In genomic region chr2:235934059-235934896, GRCh38 we compare ENCODE assay signal across 17 cellular contexts.
DNase-seq lines count a peak whose midpoint lies in the region; ATAC-seq and TF ChIP-seq lines count a peak whose summit lies in the region.
"Had no signal": no experiment of that assay in that cellular context is flagged by ENCODE, and none has a peak within 500 bp of the region (broad histone marks: within the 10 kb centered on the region; RNA-seq: fewer than 3 reads in every experiment).

No MANE protein-coding gene starts in this region.

- H4K5ac ChIP-seq in H9 (ENCODE audit: insufficient read length, low read depth, low read length): no peak overlapping the region

- H3K36me3 ChIP-seq in smooth muscle cell (ENCODE audit: low read depth): no peaks in the 10 kb centered on the region
- H3K36me3 ChIP-seq in A673 (ENCODE audit: insufficient read depth, low read length, poor library complexity, severe bottlenecking): peaks cover 3% of the 10 kb centered on the region

- H3K79me2 ChIP-seq in H9 (ENCODE audit: insufficient read depth, low read length) (no peaks in the 10 kb centered on the region), smooth muscle cell (ENCODE audit: low read depth) (no peaks in the 10 kb centered on the region)

- DNase-seq in H9: peak; percentile 16
- peak; percentile 7 for DNase-seq in amniotic epithelial cell (ENCODE audit: low read depth)
- peak; percentile 8 for DNase-seq in iris pigment epithelial cell (ENCODE audit: low read depth)
- DNase-seq in smooth muscle cell (lab: John Stamatoyannopoulos, UW; ENCODE audit: unreplicated experiment): no peak
- DNase-seq in A673 (ENCODE audit: low spot score): no peak
- DNase-seq: CD8-positive, alpha-beta T cell; DND-41; GDM1; GM23248; KG1; NCI-H1092; NCI-H2081 treated with DMSO at 0.1 percent for 48 hours; NCI-H446; NK-92 treated with Interleukin-12 subunit alpha and Interleukin-12 subunit beta, amount 100 ng/mL, for 24 hours; SHP77 treated with DMSO at 0.1 percent for 48 hours had no signal

- no peak overlapping the region for H3K23ac ChIP-seq in H9 (ENCODE audit: insufficient read length, low read depth, low read length)

- ATAC-seq in GM21619 (IDR thresholded peaks at IDR 0.05; ENCODE audit: unreplicated experiment) (no peak), HG02571 (IDR thresholded peaks at IDR 0.05; ENCODE audit: unreplicated experiment) (no peak)
- ATAC-seq: CD8-positive, alpha-beta T cell had no signal

- no peak overlapping the region for H3K56ac ChIP-seq in H9 (ENCODE audit: insufficient read length, low read depth, low read length)

- no peaks in the 10 kb centered on the region for H3K9me3 ChIP-seq in H9 (ENCODE audit: control insufficient read depth, low read depth, low read length)
- H3K9me3 ChIP-seq in smooth muscle cell (replicated peaks; ENCODE audit: low read depth): no peaks in the 10 kb centered on the region
- no peaks in the 10 kb centered on the region for H3K9me3 ChIP-seq in A673 (ENCODE audit: low read depth, low read length, poor library complexity, severe bottlenecking)

- no peaks in the 10 kb centered on the region for H4K20me1 ChIP-seq in H9 (ENCODE audit: control insufficient read depth, insufficient read depth, insufficient read length)
- no peaks in the 10 kb centered on the region for H4K20me1 ChIP-seq in smooth muscle cell (ENCODE audit: low read depth)

- H4K91ac ChIP-seq in H9 (ENCODE audit: insufficient read length, low read depth, low read length): no peak overlapping the region

- TF ChIP-seq CTCF in H9 (conservative IDR thresholded peaks at IDR 0.05) (no peak), smooth muscle cell (IDR thresholded peaks at IDR 0.05; ENCODE audit: borderline replicate concordance, insufficient read depth, poor library complexity, severe bottlenecking) (no peak), A673 (conservative IDR thresholded peaks at IDR 0.05; ENCODE audit: low read depth, low read length) (no peak)

- H3K4me2 ChIP-seq in H9 (ENCODE audit: insufficient read depth, insufficient read length, low read length): no peak overlapping the region
- H3K4me2 ChIP-seq in smooth muscle cell: peak overlapping the region; percentile 39

- H3K4me1 Mint-ChIP-seq in H9: peaks cover 2 to 10% of the 10 kb centered on the region in 2 experiments

- H3K79me1 ChIP-seq in H9 (ENCODE audit: insufficient read depth, low read depth, low read length, poor library complexity, severe bottlenecking): no peaks in the 10 kb centered on the region

- H3T11ph ChIP-seq in H9 (ENCODE audit: low read length): no peak overlapping the region

- H2BK15ac ChIP-seq in H9 (ENCODE audit: low read depth, low read length): no peak overlapping the region

- no peaks in the 10 kb centered on the region for H3K27me3 ChIP-seq in H9 (ENCODE audit: insufficient read depth, low read length)
- H3K27me3 ChIP-seq in smooth muscle cell (ENCODE audit: low read depth): no peaks in the 10 kb centered on the region
- H3K27me3 ChIP-seq in A673 (replicated peaks; ENCODE audit: insufficient read depth, low read depth, low read length, poor library complexity): no peaks in the 10 kb centered on the region

- H3K4me1 ChIP-seq in H9 (ENCODE audit: insufficient read depth, low read length) (no peaks in the 10 kb centered on the region), smooth muscle cell (ENCODE audit: low read depth) (peaks cover 22% of the 10 kb centered on the region), A673 (ENCODE audit: insufficient read depth, low read length, poor library complexity, severe bottlenecking) (no peaks in the 10 kb centered on the region)

- no peak overlapping the region for H2BK120ac ChIP-seq in H9 (ENCODE audit: low read depth, low read length, poor library complexity, severe bottlenecking)

- no CpG with 5 or more reads among the region's 19 CpGs for WGBS in H9 (ENCODE audit: extremely low coverage, insufficient read length, low lambda C conversion rate)
- WGBS in smooth muscle cell (ENCODE audit: low lambda C conversion rate): 50% methylated on average over 19 of the region's 19 CpGs

- no peak overlapping the region for H3K4ac ChIP-seq in H9 (ENCODE audit: low read depth, low read length)

- H3K4me3 ChIP-seq in smooth muscle cell (no peak overlapping the region), A673 (ENCODE audit: low read depth, low read length, poor library complexity, severe bottlenecking) (no peak overlapping the region)
- H3K4me3 ChIP-seq: GM23248 had no signal

- H3K36me3 Mint-ChIP-seq in H9 (ENCODE audit: insufficient read depth in 1 of 3, low read depth in 3 of 3): peaks cover under 1 to 16% (median 15%) of the 10 kb centered on the region in 3 experiments
- H3K36me3 Mint-ChIP-seq: CD8-positive, alpha-beta T cell had no signal

- H2BK20ac ChIP-seq in H9 (ENCODE audit: low read depth, low read length, poor library complexity, severe bottlenecking): no peak overlapping the region

- H3K27ac Mint-ChIP-seq in H9: peak overlapping the region in 1 of 3 experiments; percentile 32; a peak in 1 of 7 replicates
- H3K27ac Mint-ChIP-seq: CD8-positive, alpha-beta T cell had no signal

- POLR2A ChIA-PET in A673 (lab: Charles Lee; ENCODE audit: low non-redundant PET): no interaction called here

- H2BK5ac ChIP-seq in H9 (ENCODE audit: insufficient read length, low read length): no peak overlapping the region

- H3K27ac ChIP-seq in H9 (ENCODE audit: insufficient read length, low read depth, low read length): no peak overlapping the region
- H3K27ac ChIP-seq in smooth muscle cell (ENCODE audit: low read depth): no peak overlapping the region
- H3K27ac ChIP-seq in A673 (ENCODE audit: low read depth, low read length, poor library complexity, severe bottlenecking): no peak overlapping the region
- H3K27ac ChIP-seq: GM23248 had no signal

- intact Hi-C loops in A673 (cut with micrococcal nuclease; ENCODE audit: unreplicated experiment): no loop called here

- CTCF ChIA-PET in A673 (lab: Charles Lee): no interaction called here

- no peak overlapping the region for H2AK5ac ChIP-seq in H9 (ENCODE audit: insufficient read length, low read length)

- H3K9me3 Mint-ChIP-seq in H9: peaks cover 4 to 5% of the 10 kb centered on the region in 2 experiments; a peak in 3 of 5 replicates

- H3K9ac ChIP-seq in H9 (ENCODE audit: extremely low read depth, insufficient read length, low read length): no peak overlapping the region
- H3K9ac ChIP-seq in smooth muscle cell (ENCODE audit: low read depth): no peak overlapping the region
- H3K9ac ChIP-seq: GM23248 had no signal

- no peak overlapping the region for H2BK12ac ChIP-seq in H9 (ENCODE audit: insufficient read length, low read depth, low read length)

- no peaks in the 10 kb centered on the region for H3K27me3 Mint-ChIP-seq in H9 (ENCODE audit: low read depth)

- H3K18ac ChIP-seq in H9 (ENCODE audit: insufficient read length, low read depth, low read length): no peak overlapping the region

- H3F3A ChIP-seq in smooth muscle cell (ENCODE audit: low read depth): no peaks in the 10 kb centered on the region

- H3K14ac ChIP-seq in H9 (ENCODE audit: insufficient read depth, low read length): no peak overlapping the region

- H3K23me2 ChIP-seq in H9 (ENCODE audit: insufficient read length, low read depth, low read length, poor library complexity, severe bottlenecking): no peaks in the 10 kb centered on the region

- H2AFZ ChIP-seq in H9 (ENCODE audit: low read length) (no peak overlapping the region), smooth muscle cell (ENCODE audit: low read depth) (no peak overlapping the region)
- H2AFZ ChIP-seq: GM23248 had no signal

- no peak overlapping the region for H3K4me3 Mint-ChIP-seq in H9
- H3K4me3 Mint-ChIP-seq: CD8-positive, alpha-beta T cell had no signal

- no TSS peak for BruUV-seq in A673 (replicated peaks; lab: Mats Ljungman, UMichigan)

- no peak overlapping the region for H4K8ac ChIP-seq in H9 (replicated peaks; ENCODE audit: insufficient read length, low read depth, low read length)

Comparison
In these comparisons a context has a peak if more than half of its experiments do, and no peak if none do; other contexts are left out.
1. DNase-seq: peak in H9 (single experiment), amniotic epithelial cell (single experiment) and iris pigment epithelial cell (single experiment); none in smooth muscle cell (single experiment) and A673 (single experiment).